6 cellular contexts compared by ENCODE assay signal in genomic region chr5:168089201-168089887, GRCh38.
"Had no signal": no experiment of that assay in that cellular context is flagged by ENCODE, and none has a peak within 500 bp of the region (broad histone marks: within the 10 kb centered on the region; RNA-seq: fewer than 3 reads in every experiment).

No MANE protein-coding gene starts in this region.

- FAIRE-seq: HTR-8/SVneo had no signal

- H3K4me1 ChIP-seq: HAP-1 had no signal

- H3K4me3 Mint-ChIP-seq: GM23338 had no signal

- H3K4me3 ChIP-seq: GM23338, HAP-1 had no signal

- DNase-seq: H7, IMR-90, KBM-7 had no signal

- H3K4me2 ChIP-seq: GM23338 had no signal

- H3K9me3 ChIP-seq: HAP-1 had no signal

- H3K27ac Mint-ChIP-seq: GM23338 had no signal

- H2AFZ ChIP-seq: GM23338 had no signal

- H3K36me3 ChIP-seq: HAP-1 had no signal
